In the genomic region with DNA sequence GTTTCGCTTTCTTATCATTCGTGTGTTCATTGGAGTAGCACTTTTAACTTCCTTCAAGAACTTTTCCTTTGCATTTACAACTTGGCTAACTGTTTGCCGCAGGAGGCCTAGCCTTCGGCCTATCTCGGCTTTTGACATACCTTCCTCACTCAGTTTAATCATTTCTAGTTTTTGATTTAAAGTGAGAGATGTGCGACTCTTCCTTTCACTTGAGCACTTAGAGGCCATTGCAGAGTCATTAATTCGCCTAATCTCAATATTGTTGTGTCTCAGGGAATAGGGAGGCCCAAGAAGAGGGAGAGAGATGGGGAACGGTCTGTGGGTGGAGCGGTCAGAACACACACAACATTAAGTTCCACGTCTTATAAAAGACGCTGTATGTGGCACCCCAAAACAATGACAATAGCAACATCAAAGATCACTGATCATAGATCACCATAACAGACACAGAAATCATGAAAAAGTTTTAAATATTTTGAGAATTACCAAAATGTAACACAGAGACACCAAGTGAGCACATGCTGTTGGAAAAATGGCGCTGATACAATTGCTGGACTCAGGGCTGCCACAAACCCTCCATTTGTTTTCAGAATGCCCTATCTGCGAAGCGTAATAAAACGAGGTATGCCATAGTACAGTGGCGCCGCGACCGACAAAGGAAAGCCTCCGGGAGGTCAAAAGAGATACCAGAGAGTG, we compare ENCODE assay signal across 9 cellular contexts. TPM values are rescaled to one million over a fixed set of nuclear protein-coding genes. Genes with fewer than 3 reads are reported as not detected.
DNase-seq lines count a peak whose midpoint lies in the region; ATAC-seq and TF ChIP-seq lines count a peak whose summit lies in the region.
"Had no signal": no experiment of that assay in that cellular context is flagged by ENCODE, and none has a peak within 500 bp of the region (broad histone marks: within the 10 kb centered on the region; RNA-seq: fewer than 3 reads in every experiment).

No MANE protein-coding gene starts in this region.

- TF ChIP-seq CTCF in CD8-positive, alpha-beta T cell (IDR thresholded peaks at IDR 0.05): no peak

- H3K4me3 Mint-ChIP-seq in CD8-positive, alpha-beta T cell: peak overlapping the region; percentile 100
- H3K4me3 Mint-ChIP-seq in naive B cell: peak overlapping the region; percentile 91 to 100 (median 99)

- ATAC-seq in CD8-positive, alpha-beta T cell: peak; percentile 15
- ATAC-seq in naive B cell (ENCODE audit: low read depth in 2 of 2) (no peak), GM21360 (IDR thresholded peaks at IDR 0.05; ENCODE audit: unreplicated experiment) (no peak), HG03442 (IDR thresholded peaks at IDR 0.05; ENCODE audit: unreplicated experiment) (no peak), GM21576 (IDR thresholded peaks at IDR 0.05; ENCODE audit: unreplicated experiment) (no peak)

- peak overlapping the region; percentile 100 for H3K27ac Mint-ChIP-seq in CD8-positive, alpha-beta T cell
- H3K27ac Mint-ChIP-seq in naive B cell: peak overlapping the region; percentile 96 to 100 (median 98)

- peaks cover 3% of the 10 kb centered on the region for H3K9me3 Mint-ChIP-seq in CD8-positive, alpha-beta T cell
- H3K9me3 Mint-ChIP-seq in naive B cell: peaks cover 0 to 4% (median 0%) of the 10 kb centered on the region in 7 donors

- peaks cover 8% of the 10 kb centered on the region for H3K36me3 ChIP-seq in CD8-positive, alpha-beta T cell (ENCODE audit: insufficient read depth, low read length)

- DNase-seq in CD8-positive, alpha-beta T cell: no peak
- DNase-seq in LHCN-M2 (ENCODE audit: low read depth) (peak; percentile 15), caudate nucleus (lab: John Stamatoyannopoulos, UW) (peak in 1 of 61 donors; percentile 55), naive B cell (no peak), NOMO-1 treated with dmso at 0.1 percent for 144 hours (lab: John Stamatoyannopoulos, UW; ENCODE audit: unreplicated experiment) (no peak)

- no peaks in the 10 kb centered on the region for H3K27me3 Mint-ChIP-seq in CD8-positive, alpha-beta T cell (ENCODE audit: low read depth)
- H3K27me3 Mint-ChIP-seq in naive B cell: no peaks in the 10 kb centered on the region

- peak overlapping the region; percentile 74 for H3K4me3 ChIP-seq in CD8-positive, alpha-beta T cell (ENCODE audit: low read depth, low read length)

- no peaks in the 10 kb centered on the region for H3K27me3 ChIP-seq in CD8-positive, alpha-beta T cell (ENCODE audit: insufficient read depth, low read length)

- POLR2A ChIA-PET in CD8-positive, alpha-beta T cell (lab: Charles Lee): interaction anchor here (1.0 to 1.5 kb wide), 3 partner anchors 27 to 1086 kb away, joined by 3 to 6 read pairs (median 4); a partner anchor contains a TSS

- intact Hi-C loops in CD8-positive, alpha-beta T cell (cut with DNase I, micrococcal nuclease): loop anchor here (1.0 to 10.0 kb wide), 9 partner anchors 27 to 1035 kb away; a partner anchor contains a TSS

- no peaks in the 10 kb centered on the region for H3K9me3 ChIP-seq in CD8-positive, alpha-beta T cell (ENCODE audit: low read length)

- peak overlapping the region; percentile 86 for H3K27ac ChIP-seq in CD8-positive, alpha-beta T cell (ENCODE audit: low read depth, low read length)
- H3K27ac ChIP-seq in caudate nucleus (ENCODE audit: low read depth, low read length): peak overlapping the region; percentile 91

- peaks cover 66% of the 10 kb centered on the region for H3K36me3 Mint-ChIP-seq in CD8-positive, alpha-beta T cell
- peaks cover 0 to 7% of the 10 kb centered on the region in 2 donors for H3K36me3 Mint-ChIP-seq in naive B cell

- CTCF ChIA-PET in CD8-positive, alpha-beta T cell (lab: Charles Lee): interaction anchor here (1.1 kb wide), 1 partner anchor 86 kb away, joined by 3 read pairs; no protein-coding TSS in a partner anchor

- peaks cover 76% of the 10 kb centered on the region for H3K4me1 Mint-ChIP-seq in CD8-positive, alpha-beta T cell (ENCODE audit: low read depth)
- peaks cover 49 to 69% (median 58%) of the 10 kb centered on the region in 3 donors for H3K4me1 Mint-ChIP-seq in naive B cell

- peaks cover 26% of the 10 kb centered on the region for H3K4me1 ChIP-seq in CD8-positive, alpha-beta T cell (ENCODE audit: insufficient read depth, low read length)

RNA-seq across cellular contexts. Expression of a gene that starts 0.6 kb away (rescaled TPM):
- total RNA-seq in CD8-positive, alpha-beta T cell: 10 to 100 TPM; 16.5 to 17.2 TPM
- 5.0 and 5.1 TPM in 2 replicates for total RNA-seq in LHCN-M2 (2014; rRNA removed)
- 1.6 TPM for polyA plus RNA-seq in LHCN-M2 (2012)
- polyA plus RNA-seq in naive B cell (ENCODE audit: low read depth in 6 of 6): 1 to 10 TPM; 2.6 to 9.2 (median 7.9) TPM

RNA-seq across cellular contexts. Expression of a gene that starts 0.7 kb away (rescaled TPM):
- total RNA-seq in CD8-positive, alpha-beta T cell: 10 to 100 TPM; 53.8 to 55.2 TPM
- 61.4 and 61.8 TPM in 2 replicates for total RNA-seq in LHCN-M2 (2014; rRNA removed)
- polyA plus RNA-seq in LHCN-M2 (2012): 109 TPM
- polyA plus RNA-seq in naive B cell (ENCODE audit: low read depth in 6 of 6): 10 to 100 TPM; 51.0 to 69.0 (median 63.1) TPM

RNA-seq across cellular contexts. Expression of a gene that starts 10.3 kb away (rescaled TPM):
- total RNA-seq in CD8-positive, alpha-beta T cell: not detected
- 0.83 and 5.5 TPM in 2 replicates for total RNA-seq in LHCN-M2 (2014; rRNA removed)
- 0.52 TPM for polyA plus RNA-seq in LHCN-M2 (2012)
- polyA plus RNA-seq in naive B cell (ENCODE audit: low read depth in 6 of 6): not detected
- total RNA-seq: M059J had no signal

RNA-seq across cellular contexts. Expression of a gene that starts 23.8 kb away (rescaled TPM):
- total RNA-seq in CD8-positive, alpha-beta T cell: not detected
- 1.1 and 7.1 TPM in 2 replicates for total RNA-seq in LHCN-M2 (2014; rRNA removed)
- polyA plus RNA-seq in LHCN-M2 (2012): 0.43 TPM
- not detected for polyA plus RNA-seq in naive B cell (ENCODE audit: low read depth in 6 of 6)
- total RNA-seq: M059J had no signal

RNA-seq across cellular contexts. Expression of a gene that starts 29.6 kb away (rescaled TPM):
- not detected for total RNA-seq in CD8-positive, alpha-beta T cell
- 0.40 and 0.71 TPM in 2 replicates for total RNA-seq in LHCN-M2 (2014; rRNA removed)
- polyA plus RNA-seq in LHCN-M2 (2012): 0.05 TPM
- polyA plus RNA-seq in naive B cell (ENCODE audit: low read depth in 6 of 6): not detected
- total RNA-seq: M059J had no signal
